Comparison of ENCODE assay signal across 16 cellular contexts in the genomic region with DNA sequence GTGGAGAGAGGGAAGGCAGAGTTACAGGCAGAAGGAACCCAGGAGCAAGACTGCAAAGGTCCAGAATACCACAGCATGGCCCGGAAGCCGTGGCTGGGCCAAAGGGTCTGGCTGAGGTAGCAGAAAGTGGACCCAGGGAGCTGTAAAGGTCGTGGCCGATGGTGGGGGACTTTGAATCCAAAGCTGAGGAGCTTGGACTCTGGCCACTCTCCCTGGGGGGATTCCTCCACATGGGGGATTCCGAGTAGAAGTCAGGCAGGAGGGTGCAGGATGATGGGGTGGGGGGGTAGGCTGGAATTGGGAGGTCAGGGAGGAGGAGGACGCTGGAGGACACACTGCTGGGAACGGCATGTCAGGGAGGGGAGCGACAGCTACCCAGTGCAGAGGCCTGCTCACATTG.
DNase-seq lines count a peak whose midpoint lies in the region; ATAC-seq and TF ChIP-seq lines count a peak whose summit lies in the region.
"Had no signal": no experiment of that assay in that cellular context is flagged by ENCODE, and none has a peak within 500 bp of the region (broad histone marks: within the 10 kb centered on the region; RNA-seq: fewer than 3 reads in every experiment).

No MANE protein-coding gene starts in this region.

- POLR2A ChIA-PET in activated CD4-positive, alpha-beta memory T cell treated with anti-CD3 and anti-CD28 coated beads for 36 hours (lab: Charles Lee): interaction anchor here (1.8 to 5.5 kb wide), 2 partner anchors 212 to 381 kb away, joined by 4 to 45 read pairs; a partner anchor contains a TSS
- POLR2A ChIA-PET in activated CD4-positive, alpha-beta memory T cell treated with anti-CD3 and anti-CD28 coated beads, Interleukin-2, amount 10 ng/mL, durations not matched to agents 7 days and 5 days (lab: Charles Lee): no interaction called here
- POLR2A ChIA-PET in activated naive CD8-positive, alpha-beta T cell treated with anti-CD3 and anti-CD28 coated beads, Interleukin-2, amount 10 ng/mL, durations not matched to agents 7 days and 5 days (lab: Charles Lee): interaction anchor here (5.8 kb wide), 1 partner anchor 211 kb away, joined by 75 read pairs; a partner anchor contains a TSS

- ATAC-seq in activated naive CD8-positive, alpha-beta T cell treated with anti-CD3 and anti-CD28 coated beads, Interleukin-2, amount 10 ng/mL, durations not matched to agents 7 days and 5 days (ENCODE audit: low read depth): no peak
- ATAC-seq in HG02870 (IDR thresholded peaks at IDR 0.05; ENCODE audit: unreplicated experiment) (no peak), GM18907 (IDR thresholded peaks at IDR 0.05; ENCODE audit: unreplicated experiment) (no peak)

- no peak overlapping the region for H3K4me2 ChIP-seq in neural progenitor cell

- H3K4me1 ChIP-seq in neural progenitor cell: no peaks in the 10 kb centered on the region

- H3K9me3 Mint-ChIP-seq in activated CD4-positive, alpha-beta memory T cell treated with anti-CD3 and anti-CD28 coated beads for 36 hours: no peaks in the 10 kb centered on the region
- H3K9me3 Mint-ChIP-seq in activated CD4-positive, alpha-beta memory T cell treated with anti-CD3 and anti-CD28 coated beads, Interleukin-2, amount 10 ng/mL, durations not matched to agents 7 days and 5 days: no peaks in the 10 kb centered on the region
- H3K9me3 Mint-ChIP-seq in CD14-positive monocyte (no peaks in the 10 kb centered on the region), neural progenitor cell (no peaks in the 10 kb centered on the region)
- H3K9me3 Mint-ChIP-seq in activated naive CD8-positive, alpha-beta T cell treated with anti-CD3 and anti-CD28 coated beads, Interleukin-2, amount 10 ng/mL, durations not matched to agents 7 days and 5 days: no peaks in the 10 kb centered on the region
- H3K9me3 Mint-ChIP-seq: CD4-positive, alpha-beta T cell; H9 had no signal

- H3K27ac ChIP-seq in neural progenitor cell: no peak overlapping the region
- H3K27ac ChIP-seq: adrenal gland, upper lobe of left lung had no signal

- no peak overlapping the region for H3K4me3 ChIP-seq in neural progenitor cell
- H3K4me3 ChIP-seq: adrenal gland, upper lobe of left lung had no signal

- no peak for TF ChIP-seq CTCF in CD14-positive monocyte (IDR thresholded peaks at IDR 0.05)
- TF ChIP-seq CTCF in neural progenitor cell (IDR thresholded peaks at IDR 0.05): no peak

- no peaks in the 10 kb centered on the region for H3K79me2 ChIP-seq in neural progenitor cell (ENCODE audit: low read depth)

- peaks cover 8% of the 10 kb centered on the region for H3F3A ChIP-seq in neural progenitor cell (ENCODE audit: low read depth)

- H4K20me1 ChIP-seq in neural progenitor cell (ENCODE audit: low read depth): no peaks in the 10 kb centered on the region

- H2AFZ ChIP-seq in neural progenitor cell (replicated peaks): no peak overlapping the region

- H3K27me3 ChIP-seq in neural progenitor cell: no peaks in the 10 kb centered on the region
- H3K27me3 ChIP-seq: adrenal gland, upper lobe of left lung had no signal

- peaks cover 4% of the 10 kb centered on the region for H3K27me3 Mint-ChIP-seq in activated CD4-positive, alpha-beta memory T cell treated with anti-CD3 and anti-CD28 coated beads for 36 hours
- H3K27me3 Mint-ChIP-seq in activated CD4-positive, alpha-beta memory T cell treated with anti-CD3 and anti-CD28 coated beads, Interleukin-2, amount 10 ng/mL, durations not matched to agents 7 days and 5 days: peaks cover 42% of the 10 kb centered on the region
- H3K27me3 Mint-ChIP-seq in CD14-positive monocyte (ENCODE audit: low read depth in 3 of 3): peaks cover 22 to 29% (median 23%) of the 10 kb centered on the region in 3 donors
- H3K27me3 Mint-ChIP-seq in activated naive CD8-positive, alpha-beta T cell treated with anti-CD3 and anti-CD28 coated beads, Interleukin-2, amount 10 ng/mL, durations not matched to agents 7 days and 5 days: no peaks in the 10 kb centered on the region
- no peaks in the 10 kb centered on the region for H3K27me3 Mint-ChIP-seq in neural progenitor cell (ENCODE audit: insufficient read depth, low read depth)
- H3K27me3 Mint-ChIP-seq: CD4-positive, alpha-beta T cell had no signal

- intact Hi-C loops in activated CD4-positive, alpha-beta memory T cell treated with anti-CD3 and anti-CD28 coated beads for 36 hours (cut with micrococcal nuclease): loop anchor here (2.0 kb wide), 1 partner anchor 125 kb away; a partner anchor contains a TSS
- intact Hi-C loops in CD14-positive monocyte (cut with micrococcal nuclease): loop anchor here in 1 of 2 donors (2.0 kb wide), 1 partner anchor 213 kb away; no protein-coding TSS in a partner anchor

- no peak overlapping the region for H3K9ac ChIP-seq in neural progenitor cell

- H3K27ac Mint-ChIP-seq in activated CD4-positive, alpha-beta memory T cell treated with anti-CD3 and anti-CD28 coated beads for 36 hours: peak overlapping the region; percentile 55
- no peak overlapping the region for H3K27ac Mint-ChIP-seq in activated CD4-positive, alpha-beta memory T cell treated with anti-CD3 and anti-CD28 coated beads, Interleukin-2, amount 10 ng/mL, durations not matched to agents 7 days and 5 days
- peak overlapping the region in 4 of 7 donors; percentile 46 to 91 (median 88) for H3K27ac Mint-ChIP-seq in CD14-positive monocyte
- H3K27ac Mint-ChIP-seq in activated naive CD8-positive, alpha-beta T cell treated with anti-CD3 and anti-CD28 coated beads, Interleukin-2, amount 10 ng/mL, durations not matched to agents 7 days and 5 days: peak overlapping the region; percentile 89
- peak overlapping the region; percentile 9 for H3K27ac Mint-ChIP-seq in neural progenitor cell
- H3K27ac Mint-ChIP-seq: CD4-positive, alpha-beta T cell had no signal

- CTCF ChIA-PET in activated CD4-positive, alpha-beta memory T cell treated with anti-CD3 and anti-CD28 coated beads for 36 hours (lab: Charles Lee): interaction anchor here (0.7 to 5.9 kb wide), 8 partner anchors 16 to 212 kb away, joined by 3 to 296 read pairs (median 31); a partner anchor contains a TSS
- CTCF ChIA-PET in activated CD4-positive, alpha-beta memory T cell treated with anti-CD3 and anti-CD28 coated beads, Interleukin-2, amount 10 ng/mL, durations not matched to agents 7 days and 5 days (lab: Charles Lee): interaction anchor here (1.0 to 6.4 kb wide), 2 partner anchors 213 to 268 kb away, joined by 3 to 238 read pairs; a partner anchor contains a TSS

- H3K4me1 Mint-ChIP-seq in activated CD4-positive, alpha-beta memory T cell treated with anti-CD3 and anti-CD28 coated beads for 36 hours (ENCODE audit: low read depth): peaks cover 37% of the 10 kb centered on the region
- peaks cover 34% of the 10 kb centered on the region for H3K4me1 Mint-ChIP-seq in activated CD4-positive, alpha-beta memory T cell treated with anti-CD3 and anti-CD28 coated beads, Interleukin-2, amount 10 ng/mL, durations not matched to agents 7 days and 5 days
- peaks cover 82% of the 10 kb centered on the region for H3K4me1 Mint-ChIP-seq in CD14-positive monocyte
- H3K4me1 Mint-ChIP-seq in activated naive CD8-positive, alpha-beta T cell treated with anti-CD3 and anti-CD28 coated beads, Interleukin-2, amount 10 ng/mL, durations not matched to agents 7 days and 5 days: peaks cover 49% of the 10 kb centered on the region
- H3K4me1 Mint-ChIP-seq in neural progenitor cell: peaks cover 15% of the 10 kb centered on the region

- no peaks in the 10 kb centered on the region for H3K9me3 ChIP-seq in neural progenitor cell (ENCODE audit: low read depth)
- H3K9me3 ChIP-seq: adrenal gland, upper lobe of left lung had no signal

- DNase-seq in activated CD4-positive, alpha-beta memory T cell treated with anti-CD3 and anti-CD28 coated beads for 36 hours: no peak
- DNase-seq in activated CD4-positive, alpha-beta memory T cell treated with anti-CD3 and anti-CD28 coated beads, Interleukin-2, amount 10 ng/mL, durations not matched to agents 7 days and 5 days: no peak
- DNase-seq in CD14-positive monocyte (ENCODE audit: low spot score) (no peak), neural progenitor cell (ENCODE audit: low spot score) (no peak), NCI-H1694 (lab: John Stamatoyannopoulos, UW) (no peak)
- DNase-seq in activated naive CD8-positive, alpha-beta T cell treated with anti-CD3 and anti-CD28 coated beads, Interleukin-2, amount 10 ng/mL, durations not matched to agents 7 days and 5 days: no peak
- DNase-seq: activated CD8-positive, alpha-beta memory T cell treated with anti-CD3 and anti-CD28 coated beads, Interleukin-2, amount 50 U/mL, for 48 hours; CD4-positive, alpha-beta T cell; central memory CD4-positive, alpha-beta T cell; H9; MV-4-11; NCI-H1930; upper lobe of left lung had no signal

- no peaks in the 10 kb centered on the region for H3K36me3 ChIP-seq in neural progenitor cell
- H3K36me3 ChIP-seq: adrenal gland had no signal

- H3K36me3 Mint-ChIP-seq in activated CD4-positive, alpha-beta memory T cell treated with anti-CD3 and anti-CD28 coated beads for 36 hours: no peaks in the 10 kb centered on the region
- no peaks in the 10 kb centered on the region for H3K36me3 Mint-ChIP-seq in activated CD4-positive, alpha-beta memory T cell treated with anti-CD3 and anti-CD28 coated beads, Interleukin-2, amount 10 ng/mL, durations not matched to agents 7 days and 5 days (ENCODE audit: low read depth)
- peaks cover 19 to 31% of the 10 kb centered on the region in 2 donors for H3K36me3 Mint-ChIP-seq in CD14-positive monocyte
- H3K36me3 Mint-ChIP-seq in activated naive CD8-positive, alpha-beta T cell treated with anti-CD3 and anti-CD28 coated beads, Interleukin-2, amount 10 ng/mL, durations not matched to agents 7 days and 5 days: peaks cover 5% of the 10 kb centered on the region
- H3K36me3 Mint-ChIP-seq in neural progenitor cell: peaks cover 2% of the 10 kb centered on the region

- H3K4me3 Mint-ChIP-seq in activated CD4-positive, alpha-beta memory T cell treated with anti-CD3 and anti-CD28 coated beads for 36 hours: no peak overlapping the region
- no peak overlapping the region for H3K4me3 Mint-ChIP-seq in activated CD4-positive, alpha-beta memory T cell treated with anti-CD3 and anti-CD28 coated beads, Interleukin-2, amount 10 ng/mL, durations not matched to agents 7 days and 5 days
- H3K4me3 Mint-ChIP-seq in CD14-positive monocyte (peak overlapping the region; percentile 13 to 92), neural progenitor cell (no peak overlapping the region)
- peak overlapping the region; percentile 74 for H3K4me3 Mint-ChIP-seq in activated naive CD8-positive, alpha-beta T cell treated with anti-CD3 and anti-CD28 coated beads, Interleukin-2, amount 10 ng/mL, durations not matched to agents 7 days and 5 days
- H3K4me3 Mint-ChIP-seq: H9 had no signal

Comparison
In these comparisons a context has a peak if more than half of its experiments do, and no peak if none do; other contexts are left out.
1. H3K4me3 Mint-ChIP-seq: peak in CD14-positive monocyte (2 of 2) and activated naive CD8-positive, alpha-beta T cell treated with anti-CD3 and anti-CD28 coated beads, Interleukin-2, amount 10 ng/mL, durations not matched to agents 7 days and 5 days (single experiment); none in activated CD4-positive, alpha-beta memory T cell treated with anti-CD3 and anti-CD28 coated beads for 36 hours (single experiment), activated CD4-positive, alpha-beta memory T cell treated with anti-CD3 and anti-CD28 coated beads, Interleukin-2, amount 10 ng/mL, durations not matched to agents 7 days and 5 days (single experiment) and neural progenitor cell (single experiment).